In the genomic region with DNA sequence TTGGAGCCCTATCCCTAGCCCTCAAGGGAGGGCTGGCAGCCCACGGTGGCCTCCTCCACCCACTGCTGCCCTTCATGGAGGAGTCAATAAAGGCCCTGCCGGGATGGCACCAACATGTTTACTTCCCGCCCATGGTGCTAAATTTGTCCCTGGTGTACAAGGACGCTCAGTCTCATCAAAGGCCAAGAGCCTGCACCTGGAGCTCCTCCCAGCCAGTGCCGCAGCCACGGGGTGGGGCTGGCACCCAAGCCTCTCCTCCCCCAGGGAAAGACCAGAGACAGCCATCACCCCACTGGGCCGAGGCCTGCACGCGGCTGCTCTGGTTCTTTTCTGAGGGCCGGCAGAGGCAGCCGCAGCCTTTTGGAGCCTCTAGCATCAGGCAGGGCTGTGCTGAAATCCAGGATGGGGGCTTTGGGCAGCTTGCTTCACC, we compare ENCODE assay signal across 1 cellular context.
TF ChIP-seq lines count a peak whose summit lies in the region.

No MANE protein-coding gene starts in this region.

TF ChIP-seq in HepG2, 621 proteins besides CTCF, POLR2A, EP300 and RAD21 (continued from another document and continues in another):
- TF ChIP-seq, protein P1, sequence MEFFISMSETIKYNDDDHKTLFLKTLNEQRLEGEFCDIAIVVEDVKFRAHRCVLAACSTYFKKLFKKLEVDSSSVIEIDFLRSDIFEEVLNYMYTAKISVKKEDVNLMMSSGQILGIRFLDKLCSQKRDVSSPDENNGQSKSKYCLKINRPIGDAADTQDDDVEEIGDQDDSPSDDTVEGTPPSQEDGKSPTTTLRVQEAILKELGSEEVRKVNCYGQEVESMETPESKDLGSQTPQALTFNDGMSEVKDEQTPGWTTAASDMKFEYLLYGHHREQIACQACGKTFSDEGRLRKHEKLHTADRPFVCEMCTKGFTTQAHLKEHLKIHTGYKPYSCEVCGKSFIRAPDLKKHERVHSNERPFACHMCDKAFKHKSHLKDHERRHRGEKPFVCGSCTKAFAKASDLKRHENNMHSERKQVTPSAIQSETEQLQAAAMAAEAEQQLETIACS (CRISPR knock-in tag; IDR thresholded peaks at IDR 0.05) = no peak
- TF ChIP-seq SMAD9 (CRISPR knock-in tag; IDR thresholded peaks at IDR 0.05) (no peak), SMYD3 (CRISPR knock-in tag; IDR thresholded peaks at IDR 0.05) (no peak), PHF20 (CRISPR knock-in tag; IDR thresholded peaks at IDR 0.05) (no peak), MAFK (conservative IDR thresholded peaks at IDR 0.05 in 1 of 2, IDR thresholded peaks at IDR 0.05 in 1 of 2; ENCODE audit: low read length in 2 of 2) (no peak), RXRB (CRISPR knock-in tag; IDR thresholded peaks at IDR 0.05; ENCODE audit: borderline replicate concordance) (no peak), YEATS2 (CRISPR knock-in tag; IDR thresholded peaks at IDR 0.05; ENCODE audit: borderline replicate concordance) (no peak), MAFF (IDR thresholded peaks at IDR 0.05; ENCODE audit: low read depth, low read length) (no peak), ZFP37 (CRISPR knock-in tag; IDR thresholded peaks at IDR 0.05; ENCODE audit: borderline replicate concordance) (no peak), RARA (CRISPR knock-in tag; IDR thresholded peaks at IDR 0.05) (no peak), KDM4B (CRISPR knock-in tag; IDR thresholded peaks at IDR 0.05) (no peak), ZNF232 (CRISPR knock-in tag; IDR thresholded peaks at IDR 0.05; ENCODE audit: borderline replicate concordance) (no peak), ZNF562 (CRISPR knock-in tag; IDR thresholded peaks at IDR 0.05; ENCODE audit: borderline replicate concordance) (no peak), CHD4 (IDR thresholded peaks at IDR 0.05; ENCODE audit: borderline replicate concordance, low read length) (no peak), SP140L (CRISPR knock-in tag; IDR thresholded peaks at IDR 0.05; ENCODE audit: borderline replicate concordance) (no peak), SP1 (IDR thresholded peaks at IDR 0.05) (no peak), SP1 (CRISPR knock-in tag; IDR thresholded peaks at IDR 0.05) (no peak), SUZ12 (IDR thresholded peaks at IDR 0.05; ENCODE audit: low read depth, low read length) (no peak), ZNF550 (CRISPR knock-in tag; IDR thresholded peaks at IDR 0.05; ENCODE audit: borderline replicate concordance) (no peak), ZNF83 (CRISPR knock-in tag; IDR thresholded peaks at IDR 0.05; ENCODE audit: borderline replicate concordance) (no peak), FIP1L1 (IDR thresholded peaks at IDR 0.05; ENCODE audit: borderline replicate concordance, insufficient read depth, low read depth, low read length) (no peak), PITX1 (CRISPR knock-in tag; IDR thresholded peaks at IDR 0.05) (0 out of 2 replicates have a peak, but pooled peaks have one; percentile 17), TOE1 (CRISPR knock-in tag; IDR thresholded peaks at IDR 0.05) (no peak), NFKB2 (CRISPR knock-in tag; IDR thresholded peaks at IDR 0.05; ENCODE audit: borderline replicate concordance) (no peak), TAF1 (CRISPR knock-in tag; IDR thresholded peaks at IDR 0.05) (no peak), RFXAP (CRISPR knock-in tag; IDR thresholded peaks at IDR 0.05; ENCODE audit: borderline replicate concordance) (no peak), POLR2AphosphoS2 (IDR thresholded peaks at IDR 0.05; ENCODE audit: low read depth, low read length) (no peak), POGZ (CRISPR knock-in tag; IDR thresholded peaks at IDR 0.05) (no peak), ZNF746 (CRISPR knock-in tag; IDR thresholded peaks at IDR 0.05) (no peak)
- TF ChIP-seq, protein P2, sequence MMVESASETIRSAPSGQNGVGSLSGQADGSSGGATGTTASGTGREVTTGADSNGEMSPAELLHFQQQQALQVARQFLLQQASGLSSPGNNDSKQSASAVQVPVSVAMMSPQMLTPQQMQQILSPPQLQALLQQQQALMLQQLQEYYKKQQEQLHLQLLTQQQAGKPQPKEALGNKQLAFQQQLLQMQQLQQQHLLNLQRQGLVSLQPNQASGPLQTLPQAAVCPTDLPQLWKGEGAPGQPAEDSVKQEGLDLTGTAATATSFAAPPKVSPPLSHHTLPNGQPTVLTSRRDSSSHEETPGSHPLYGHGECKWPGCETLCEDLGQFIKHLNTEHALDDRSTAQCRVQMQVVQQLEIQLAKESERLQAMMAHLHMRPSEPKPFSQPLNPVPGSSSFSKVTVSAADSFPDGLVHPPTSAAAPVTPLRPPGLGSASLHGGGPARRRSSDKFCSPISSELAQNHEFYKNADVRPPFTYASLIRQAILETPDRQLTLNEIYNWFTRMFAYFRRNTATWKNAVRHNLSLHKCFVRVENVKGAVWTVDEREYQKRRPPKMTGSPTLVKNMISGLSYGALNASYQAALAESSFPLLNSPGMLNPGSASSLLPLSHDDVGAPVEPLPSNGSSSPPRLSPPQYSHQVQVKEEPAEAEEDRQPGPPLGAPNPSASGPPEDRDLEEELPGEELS (CRISPR knock-in tag; IDR thresholded peaks at IDR 0.05) = peak; percentile 63
- TF ChIP-seq, protein P3, sequence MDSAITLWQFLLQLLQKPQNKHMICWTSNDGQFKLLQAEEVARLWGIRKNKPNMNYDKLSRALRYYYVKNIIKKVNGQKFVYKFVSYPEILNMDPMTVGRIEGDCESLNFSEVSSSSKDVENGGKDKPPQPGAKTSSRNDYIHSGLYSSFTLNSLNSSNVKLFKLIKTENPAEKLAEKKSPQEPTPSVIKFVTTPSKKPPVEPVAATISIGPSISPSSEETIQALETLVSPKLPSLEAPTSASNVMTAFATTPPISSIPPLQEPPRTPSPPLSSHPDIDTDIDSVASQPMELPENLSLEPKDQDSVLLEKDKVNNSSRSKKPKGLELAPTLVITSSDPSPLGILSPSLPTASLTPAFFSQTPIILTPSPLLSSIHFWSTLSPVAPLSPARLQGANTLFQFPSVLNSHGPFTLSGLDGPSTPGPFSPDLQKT (CRISPR knock-in tag; IDR thresholded peaks at IDR 0.05; ENCODE audit: borderline replicate concordance) = no peak
- TF ChIP-seq, protein P4, sequence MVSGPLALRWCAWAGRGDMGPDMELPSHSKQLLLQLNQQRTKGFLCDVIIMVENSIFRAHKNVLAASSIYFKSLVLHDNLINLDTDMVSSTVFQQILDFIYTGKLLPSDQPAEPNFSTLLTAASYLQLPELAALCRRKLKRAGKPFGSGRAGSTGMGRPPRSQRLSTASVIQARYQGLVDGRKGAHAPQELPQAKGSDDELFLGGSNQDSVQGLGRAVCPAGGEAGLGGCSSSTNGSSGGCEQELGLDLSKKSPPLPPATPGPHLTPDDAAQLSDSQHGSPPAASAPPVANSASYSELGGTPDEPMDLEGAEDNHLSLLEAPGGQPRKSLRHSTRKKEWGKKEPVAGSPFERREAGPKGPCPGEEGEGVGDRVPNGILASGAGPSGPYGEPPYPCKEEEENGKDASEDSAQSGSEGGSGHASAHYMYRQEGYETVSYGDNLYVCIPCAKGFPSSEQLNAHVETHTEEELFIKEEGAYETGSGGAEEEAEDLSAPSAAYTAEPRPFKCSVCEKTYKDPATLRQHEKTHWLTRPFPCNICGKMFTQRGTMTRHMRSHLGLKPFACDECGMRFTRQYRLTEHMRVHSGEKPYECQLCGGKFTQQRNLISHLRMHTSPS (CRISPR knock-in tag; IDR thresholded peaks at IDR 0.05; ENCODE audit: low read depth) = peak; percentile 84; the same call in 1 of the 2 replicates
- TF ChIP-seq, protein P5, sequence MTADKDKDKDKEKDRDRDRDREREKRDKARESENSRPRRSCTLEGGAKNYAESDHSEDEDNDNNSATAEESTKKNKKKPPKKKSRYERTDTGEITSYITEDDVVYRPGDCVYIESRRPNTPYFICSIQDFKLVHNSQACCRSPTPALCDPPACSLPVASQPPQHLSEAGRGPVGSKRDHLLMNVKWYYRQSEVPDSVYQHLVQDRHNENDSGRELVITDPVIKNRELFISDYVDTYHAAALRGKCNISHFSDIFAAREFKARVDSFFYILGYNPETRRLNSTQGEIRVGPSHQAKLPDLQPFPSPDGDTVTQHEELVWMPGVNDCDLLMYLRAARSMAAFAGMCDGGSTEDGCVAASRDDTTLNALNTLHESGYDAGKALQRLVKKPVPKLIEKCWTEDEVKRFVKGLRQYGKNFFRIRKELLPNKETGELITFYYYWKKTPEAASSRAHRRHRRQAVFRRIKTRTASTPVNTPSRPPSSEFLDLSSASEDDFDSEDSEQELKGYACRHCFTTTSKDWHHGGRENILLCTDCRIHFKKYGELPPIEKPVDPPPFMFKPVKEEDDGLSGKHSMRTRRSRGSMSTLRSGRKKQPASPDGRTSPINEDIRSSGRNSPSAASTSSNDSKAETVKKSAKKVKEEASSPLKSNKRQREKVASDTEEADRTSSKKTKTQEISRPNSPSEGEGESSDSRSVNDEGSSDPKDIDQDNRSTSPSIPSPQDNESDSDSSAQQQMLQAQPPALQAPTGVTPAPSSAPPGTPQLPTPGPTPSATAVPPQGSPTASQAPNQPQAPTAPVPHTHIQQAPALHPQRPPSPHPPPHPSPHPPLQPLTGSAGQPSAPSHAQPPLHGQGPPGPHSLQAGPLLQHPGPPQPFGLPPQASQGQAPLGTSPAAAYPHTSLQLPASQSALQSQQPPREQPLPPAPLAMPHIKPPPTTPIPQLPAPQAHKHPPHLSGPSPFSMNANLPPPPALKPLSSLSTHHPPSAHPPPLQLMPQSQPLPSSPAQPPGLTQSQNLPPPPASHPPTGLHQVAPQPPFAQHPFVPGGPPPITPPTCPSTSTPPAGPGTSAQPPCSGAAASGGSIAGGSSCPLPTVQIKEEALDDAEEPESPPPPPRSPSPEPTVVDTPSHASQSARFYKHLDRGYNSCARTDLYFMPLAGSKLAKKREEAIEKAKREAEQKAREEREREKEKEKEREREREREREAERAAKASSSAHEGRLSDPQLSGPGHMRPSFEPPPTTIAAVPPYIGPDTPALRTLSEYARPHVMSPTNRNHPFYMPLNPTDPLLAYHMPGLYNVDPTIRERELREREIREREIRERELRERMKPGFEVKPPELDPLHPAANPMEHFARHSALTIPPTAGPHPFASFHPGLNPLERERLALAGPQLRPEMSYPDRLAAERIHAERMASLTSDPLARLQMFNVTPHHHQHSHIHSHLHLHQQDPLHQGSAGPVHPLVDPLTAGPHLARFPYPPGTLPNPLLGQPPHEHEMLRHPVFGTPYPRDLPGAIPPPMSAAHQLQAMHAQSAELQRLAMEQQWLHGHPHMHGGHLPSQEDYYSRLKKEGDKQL (CRISPR knock-in tag; IDR thresholded peaks at IDR 0.05; ENCODE audit: low read depth) = no peak
- TF ChIP-seq, protein P6, sequence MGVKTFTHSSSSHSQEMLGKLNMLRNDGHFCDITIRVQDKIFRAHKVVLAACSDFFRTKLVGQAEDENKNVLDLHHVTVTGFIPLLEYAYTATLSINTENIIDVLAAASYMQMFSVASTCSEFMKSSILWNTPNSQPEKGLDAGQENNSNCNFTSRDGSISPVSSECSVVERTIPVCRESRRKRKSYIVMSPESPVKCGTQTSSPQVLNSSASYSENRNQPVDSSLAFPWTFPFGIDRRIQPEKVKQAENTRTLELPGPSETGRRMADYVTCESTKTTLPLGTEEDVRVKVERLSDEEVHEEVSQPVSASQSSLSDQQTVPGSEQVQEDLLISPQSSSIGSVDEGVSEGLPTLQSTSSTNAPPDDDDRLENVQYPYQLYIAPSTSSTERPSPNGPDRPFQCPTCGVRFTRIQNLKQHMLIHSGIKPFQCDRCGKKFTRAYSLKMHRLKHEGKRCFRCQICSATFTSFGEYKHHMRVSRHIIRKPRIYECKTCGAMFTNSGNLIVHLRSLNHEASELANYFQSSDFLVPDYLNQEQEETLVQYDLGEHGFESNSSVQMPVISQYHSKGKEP (CRISPR knock-in tag; IDR thresholded peaks at IDR 0.05) = no peak
- TF ChIP-seq, protein P7, sequence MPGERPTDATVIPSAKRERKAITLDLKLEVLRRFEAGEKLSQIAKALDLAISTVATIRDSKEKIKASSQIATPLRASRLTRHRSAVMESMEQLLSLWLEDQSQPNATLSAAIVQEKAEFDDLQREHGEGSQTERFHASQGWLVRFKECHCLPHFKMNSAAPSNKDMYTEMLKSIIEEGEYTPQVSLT (CRISPR knock-in tag; IDR thresholded peaks at IDR 0.05; ENCODE audit: borderline replicate concordance, low read depth) = no peak
- TF ChIP-seq, protein P8, sequence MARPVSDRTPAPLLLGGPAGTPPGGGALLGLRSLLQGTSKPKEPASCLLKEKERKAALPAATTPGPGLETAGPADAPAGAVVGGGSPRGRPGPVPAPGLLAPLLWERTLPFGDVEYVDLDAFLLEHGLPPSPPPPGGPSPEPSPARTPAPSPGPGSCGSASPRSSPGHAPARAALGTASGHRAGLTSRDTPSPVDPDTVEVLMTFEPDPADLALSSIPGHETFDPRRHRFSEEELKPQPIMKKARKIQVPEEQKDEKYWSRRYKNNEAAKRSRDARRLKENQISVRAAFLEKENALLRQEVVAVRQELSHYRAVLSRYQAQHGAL (CRISPR knock-in tag; IDR thresholded peaks at IDR 0.05; ENCODE audit: not compliant biosample characterization) = no peak
- TF ChIP-seq, protein P9, sequence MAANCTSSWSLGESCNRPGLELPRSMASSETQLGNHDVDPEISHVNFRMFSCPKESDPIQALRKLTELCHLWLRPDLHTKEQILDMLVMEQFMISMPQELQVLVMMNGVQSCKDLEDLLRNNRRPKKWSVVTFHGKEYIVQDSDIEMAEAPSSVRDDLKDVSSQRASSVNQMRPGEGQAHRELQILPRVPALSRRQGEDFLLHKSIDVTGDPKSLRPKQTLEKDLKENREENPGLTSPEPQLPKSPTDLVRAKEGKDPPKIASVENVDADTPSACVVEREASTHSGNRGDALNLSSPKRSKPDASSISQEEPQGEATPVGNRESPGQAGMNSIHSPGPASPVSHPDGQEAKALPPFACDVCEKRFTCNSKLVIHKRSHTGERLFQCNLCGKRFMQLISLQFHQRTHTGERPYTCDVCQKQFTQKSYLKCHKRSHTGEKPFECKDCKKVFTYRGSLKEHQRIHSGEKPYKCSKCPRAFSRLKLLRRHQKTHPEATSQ (CRISPR knock-in tag; IDR thresholded peaks at IDR 0.05; ENCODE audit: borderline replicate concordance) = no peak
- TF ChIP-seq, protein P10, sequence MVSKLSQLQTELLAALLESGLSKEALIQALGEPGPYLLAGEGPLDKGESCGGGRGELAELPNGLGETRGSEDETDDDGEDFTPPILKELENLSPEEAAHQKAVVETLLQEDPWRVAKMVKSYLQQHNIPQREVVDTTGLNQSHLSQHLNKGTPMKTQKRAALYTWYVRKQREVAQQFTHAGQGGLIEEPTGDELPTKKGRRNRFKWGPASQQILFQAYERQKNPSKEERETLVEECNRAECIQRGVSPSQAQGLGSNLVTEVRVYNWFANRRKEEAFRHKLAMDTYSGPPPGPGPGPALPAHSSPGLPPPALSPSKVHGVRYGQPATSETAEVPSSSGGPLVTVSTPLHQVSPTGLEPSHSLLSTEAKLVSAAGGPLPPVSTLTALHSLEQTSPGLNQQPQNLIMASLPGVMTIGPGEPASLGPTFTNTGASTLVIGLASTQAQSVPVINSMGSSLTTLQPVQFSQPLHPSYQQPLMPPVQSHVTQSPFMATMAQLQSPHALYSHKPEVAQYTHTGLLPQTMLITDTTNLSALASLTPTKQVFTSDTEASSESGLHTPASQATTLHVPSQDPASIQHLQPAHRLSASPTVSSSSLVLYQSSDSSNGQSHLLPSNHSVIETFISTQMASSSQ (IDR thresholded peaks at IDR 0.05; ENCODE audit: low read depth) = no peak
- TF ChIP-seq, protein P10 (CRISPR knock-in tag; IDR thresholded peaks at IDR 0.05; ENCODE audit: borderline replicate concordance) = no peak
